ENCODE assay signal across 8 cellular contexts in the genomic region with DNA sequence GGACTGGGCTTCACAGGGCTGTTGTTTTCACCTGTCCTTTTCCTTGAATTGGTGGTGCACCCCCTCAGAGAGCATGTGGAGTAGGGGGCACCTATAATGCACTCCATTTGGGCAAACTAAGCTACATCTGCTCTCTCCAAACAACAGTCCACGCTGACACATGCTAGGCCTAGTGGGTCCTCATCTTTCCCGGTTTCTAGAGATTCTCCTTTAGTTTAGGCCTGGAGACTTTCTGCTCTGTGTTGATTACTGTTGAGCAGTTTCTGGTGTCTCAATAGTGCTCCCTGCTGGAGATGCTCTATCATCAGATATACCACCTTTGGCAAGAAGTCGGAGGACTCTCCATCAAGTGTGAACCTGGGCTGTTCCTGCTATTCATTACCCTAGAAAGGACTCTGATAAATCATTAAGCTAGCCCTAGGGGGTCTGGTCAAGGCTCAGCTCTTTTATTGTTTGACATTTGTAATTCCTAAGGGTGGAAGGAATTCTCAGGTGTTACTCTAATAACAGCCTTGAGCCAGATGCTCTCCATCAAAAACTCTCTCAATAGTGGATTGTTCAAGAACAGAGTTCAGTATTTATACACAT.
DNase-seq lines count a peak whose midpoint lies in the region; ATAC-seq, FAIRE-seq and TF ChIP-seq lines count a peak whose summit lies in the region.

No MANE protein-coding gene starts in this region.

- H3K4me1 ChIP-seq in K562 (replicated peaks in 1 of 2; ENCODE audit: control insufficient read depth in 2 of 2, insufficient read depth in 2 of 2, low read length in 2 of 2) = no peaks in the 10 kb centered on the region; a peak in 1 of 5 replicates

- no peak overlapping the region for H3K27ac ChIP-seq in K562 (ENCODE audit: extremely low read depth, low read depth, low read length)

- in situ Hi-C loops in K562 (cut with MboI) = loop anchor here (5.0 kb wide), 1 partner anchor 136 kb away; no protein-coding TSS in a partner anchor

- POLR2A ChIA-PET in K562 (lab: Yijun Ruan, JAX) = no interaction called here

- BruUV-seq in K562 (replicated peaks; lab: Mats Ljungman, UMichigan) = no TSS peak

- no peak for TF ChIP-seq POLR2A in K562 (conservative IDR thresholded peaks at IDR 0.05)

- H2AFZ ChIP-seq in K562 (ENCODE audit: low read depth, low read length) = peak overlapping the region; percentile 64

- H4K20me1 ChIP-seq in K562 (replicated peaks; ENCODE audit: control insufficient read depth, insufficient read depth, low read length) = no peaks in the 10 kb centered on the region

- no peaks in the 10 kb centered on the region for H3K27me3 ChIP-seq in K562 (ENCODE audit: control insufficient read depth in 2 of 2, insufficient read depth in 2 of 2, low read length in 2 of 2)

- no peaks in the 10 kb centered on the region for H3K79me2 ChIP-seq in K562 (ENCODE audit: control insufficient read depth, insufficient read depth, low read length)

- CTCF ChIA-PET in K562 (lab: Yijun Ruan, JAX; ENCODE audit: low intra/inter-chr PET ratio) = interaction anchor here (0.7 to 4.2 kb wide), 4 partner anchors 65 to 278 kb away, joined by 3 to 26 read pairs (median 8); partner anchors contain the start of gene FYB1

- FAIRE-seq in K562 (lab: Jason Lieb, UNC) = peak; percentile 90

- no peak overlapping the region for H3K4me3 ChIP-seq in K562

- TF ChIP-seq RAD21 in K562 (CRISPR knock-in tag; conservative IDR thresholded peaks at IDR 0.05 in 1 of 2, IDR thresholded peaks at IDR 0.05 in 1 of 2) = peak; percentile 98 to 99

- peak; percentile 75 for DNase-seq in GM03348 (ENCODE audit: low spot score)
- DNase-seq in KG1 (lab: John Stamatoyannopoulos, UW) = peak; percentile 74
- DNase-seq in T-helper 2 cell = peak in 4 of 5 experiments; percentile 9 to 81 (median 43)
- DNase-seq in K562 (ENCODE audit: extremely low read depth in 1 of 4, low spot score in 3 of 4) = peak; percentile 33 to 84 (median 57)
- DNase-seq in iPS-NIHi11 (ENCODE audit: low spot score) = peak; percentile 74
- DNase-seq in stimulated activated CD4-positive, alpha-beta T cell treated with anti-CD3 and anti-CD28 coated beads, Interleukin-1b, Interleukin-23, amount 100 ng/mL, for 48 hours = peak; percentile 46
- no peak for DNase-seq in NCI-H1436 treated with DMSO at 0.1 percent for 48 hours (lab: John Stamatoyannopoulos, UW)

- WGBS in K562 (ENCODE audit: insufficient coverage, low coverage, missing lambda C conversion rate) = 0% methylated on average over 3 of the region's 3 CpGs

- no peaks in the 10 kb centered on the region; the same call in 1 of the 2 replicates for H3K9me3 ChIP-seq in K562 (replicated peaks; ENCODE audit: control insufficient read depth, insufficient read depth, low read depth, low read length)

- 0 out of 2 replicates have a peak, but pooled peaks have one; percentile 26 for TF ChIP-seq EP300 in K562 (IDR thresholded peaks at IDR 0.05; ENCODE audit: low read length)

- ATAC-seq in GM21717 (IDR thresholded peaks at IDR 0.05; ENCODE audit: unreplicated experiment) (peak; percentile 95), K562 (peak; percentile 100)

- peak; percentile 78 to 94 (median 80) for TF ChIP-seq CTCF in K562 (IDR thresholded peaks at IDR 0.05 in 2 of 3, conservative IDR thresholded peaks at IDR 0.05 in 1 of 3; ENCODE audit: insufficient read depth in 2 of 3, low read depth in 1 of 3, low read length in 3 of 3)

- no peaks in the 10 kb centered on the region for H3K36me3 ChIP-seq in K562 (ENCODE audit: control insufficient read depth, insufficient read depth, low read length)

- no peak overlapping the region for H3K9ac ChIP-seq in K562 (ENCODE audit: insufficient read depth in 1 of 2, low read depth in 2 of 2, low read length in 2 of 2)

- H3K4me2 ChIP-seq in K562 (ENCODE audit: insufficient read depth, low read length) = no peak overlapping the region

- intact Hi-C loops in K562 (cut with micrococcal nuclease) = loop anchor here (1.0 to 10.0 kb wide), 5 partner anchors 66 to 359 kb away; no protein-coding TSS in a partner anchor

- H3K9me1 ChIP-seq in K562 (ENCODE audit: control insufficient read depth, insufficient read depth, low read length) = no peaks in the 10 kb centered on the region

TF ChIP-seq in K562, 482 proteins besides CTCF, POLR2A, EP300 and RAD21 (continues in another document):
- TF ChIP-seq LARP7 (IDR thresholded peaks at IDR 0.05) = no peak
- TF ChIP-seq ZKSCAN8 (CRISPR knock-in tag; IDR thresholded peaks at IDR 0.05) = no peak
- no peak for TF ChIP-seq ZNF699 (CRISPR knock-in tag; IDR thresholded peaks at IDR 0.05; ENCODE audit: insufficient replicate concordance)
- TF ChIP-seq ZFP36 (IDR thresholded peaks at IDR 0.05; ENCODE audit: low read depth, low read length, partially characterized antibody) = no peak
- TF ChIP-seq ZBED1 (IDR thresholded peaks at IDR 0.05) = no peak
- no peak for TF ChIP-seq NEUROD1 (IDR thresholded peaks at IDR 0.05; ENCODE audit: borderline replicate concordance, low read depth, low read length, partially characterized antibody)
- TF ChIP-seq SIX5 (IDR thresholded peaks at IDR 0.05; ENCODE audit: borderline replicate concordance in 1 of 2, insufficient read depth in 1 of 2, low read depth in 1 of 2, low read length in 2 of 2) = no peak
- TF ChIP-seq FOXK2 (conservative IDR thresholded peaks at IDR 0.05 in 1 of 2, IDR thresholded peaks at IDR 0.05 in 1 of 2; ENCODE audit: low read depth in 2 of 2) = peak in 1 of 2 experiments; percentile 38; a peak in 2 of 4 replicates
- TF ChIP-seq POLR2AphosphoS5 (IDR thresholded peaks at IDR 0.05; ENCODE audit: control insufficient read depth, insufficient read depth, low read depth, low read length) = no peak
- no peak for TF ChIP-seq SMAD2 (IDR thresholded peaks at IDR 0.05; ENCODE audit: low read depth, low read length)
- no peak for TF ChIP-seq NBN (IDR thresholded peaks at IDR 0.05; ENCODE audit: low read depth)
- no peak for TF ChIP-seq ZNF253 (CRISPR knock-in tag; conservative IDR thresholded peaks at IDR 0.05)
- 0 out of 2 replicates have a peak, but pooled peaks have one; percentile 17 for TF ChIP-seq CREM (IDR thresholded peaks at IDR 0.05; ENCODE audit: low read depth)
- no peak for TF ChIP-seq SRSF7 (optimal IDR thresholded peaks at IDR 0.05; ENCODE audit: low read depth, low read length)
- no peak for TF ChIP-seq FOXA1 (IDR thresholded peaks at IDR 0.05; ENCODE audit: borderline replicate concordance)
- no peak for TF ChIP-seq FOSL1 (tag; conservative IDR thresholded peaks at IDR 0.05)
- no peak for TF ChIP-seq ELF1 (tag; IDR thresholded peaks at IDR 0.05)
- TF ChIP-seq, protein P1, sequence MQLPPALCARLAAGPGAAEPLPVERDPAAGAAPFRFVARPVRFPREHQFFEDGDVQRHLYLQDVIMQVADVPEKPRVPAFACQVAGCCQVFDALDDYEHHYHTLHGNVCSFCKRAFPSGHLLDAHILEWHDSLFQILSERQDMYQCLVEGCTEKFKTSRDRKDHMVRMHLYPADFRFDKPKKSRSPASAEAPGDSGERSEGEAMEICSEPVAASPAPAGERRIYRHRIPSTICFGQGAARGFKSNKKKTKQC (CRISPR knock-in tag; IDR thresholded peaks at IDR 0.05) = no peak
- no peak for TF ChIP-seq PURB (CRISPR knock-in tag; IDR thresholded peaks at IDR 0.05; ENCODE audit: low read depth)
- 0 out of 2 replicates have a peak, but pooled peaks have one; percentile 12 for TF ChIP-seq EHMT2 (IDR thresholded peaks at IDR 0.05)
- TF ChIP-seq ZNF668 (CRISPR knock-in tag; IDR thresholded peaks at IDR 0.05) = no peak
- no peak for TF ChIP-seq CBFB (CRISPR knock-in tag; IDR thresholded peaks at IDR 0.05)
- TF ChIP-seq NFE2L1 (tag; IDR thresholded peaks at IDR 0.05; ENCODE audit: borderline replicate concordance, low read depth) = no peak
- peak; percentile 39; the same call in 1 of the 2 replicates for TF ChIP-seq BHLHE40 (IDR thresholded peaks at IDR 0.05; ENCODE audit: low read length)
- TF ChIP-seq CCAR2 (IDR thresholded peaks at IDR 0.05; ENCODE audit: low read depth, low read length) = no peak
- 0 out of 4 replicates have a peak, but pooled peaks of 1 of the 2 experiments have one; percentile 17 for TF ChIP-seq MAZ (CRISPR knock-in tag; conservative IDR thresholded peaks at IDR 0.05 in 1 of 2, IDR thresholded peaks at IDR 0.05 in 1 of 2)
- TF ChIP-seq SMAD4 (CRISPR knock-in tag; conservative IDR thresholded peaks at IDR 0.05) = no peak
- TF ChIP-seq ZSCAN29 (IDR thresholded peaks at IDR 0.05) = no peak
- TF ChIP-seq ZNF717 (CRISPR knock-in tag; IDR thresholded peaks at IDR 0.05) = no peak
- no peak for TF ChIP-seq VEZF1 (CRISPR knock-in tag; IDR thresholded peaks at IDR 0.05)
- TF ChIP-seq, protein P2, sequence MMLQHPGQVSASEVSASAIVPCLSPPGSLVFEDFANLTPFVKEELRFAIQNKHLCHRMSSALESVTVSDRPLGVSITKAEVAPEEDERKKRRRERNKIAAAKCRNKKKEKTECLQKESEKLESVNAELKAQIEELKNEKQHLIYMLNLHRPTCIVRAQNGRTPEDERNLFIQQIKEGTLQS (IDR thresholded peaks at IDR 0.05) = no peak
- TF ChIP-seq, protein P2 (CRISPR knock-in tag; conservative IDR thresholded peaks at IDR 0.05) = no peak
